In genomic region chr10:101122270-101123084, GRCh38 we compare ENCODE assay signal across 13 cellular contexts. TPM values are rescaled to one million over a fixed set of nuclear protein-coding genes. Genes with fewer than 3 reads are reported as not detected.
DNase-seq lines count a peak whose midpoint lies in the region; ATAC-seq, FAIRE-seq and TF ChIP-seq lines count a peak whose summit lies in the region.
"Had no signal": no experiment of that assay in that cellular context is flagged by ENCODE, and none has a peak within 500 bp of the region (broad histone marks: within the 10 kb centered on the region; RNA-seq: fewer than 3 reads in every experiment).

No MANE protein-coding gene starts in this region.

- no peak overlapping the region for H3K9ac ChIP-seq in mammary epithelial cell (ENCODE audit: insufficient read depth, low read length)

- intact Hi-C loops in mammary epithelial cell (cut with micrococcal nuclease): no loop called here
- intact Hi-C loops in MCF 10A (cut with micrococcal nuclease): no loop called here

- DNase-seq in mammary epithelial cell (no peak), MCF 10A (ENCODE audit: unreplicated experiment) (no peak), bronchial epithelial cell (ENCODE audit: low read depth) (no peak), naive B cell (no peak), type B pancreatic cell (ENCODE audit: extremely low spot score, unreplicated experiment) (no peak), SIG-M5 treated with dmso at 0.1 percent for 504 hours (lab: John Stamatoyannopoulos, UW; ENCODE audit: unreplicated experiment) (no peak), NCI-H2196 treated with DMSO at 0.1 percent for 48 hours (lab: John Stamatoyannopoulos, UW; ENCODE audit: unreplicated experiment) (no peak), pons (ENCODE audit: low spot score) (no peak)
- DNase-seq: sigmoid colon; stimulated activated CD4-positive, alpha-beta T cell treated with anti-CD3 and anti-CD28 coated beads, Interleukin-4, amount 100 ng/mL, for 4 hours had no signal

- H3K4me3 ChIP-seq in mammary epithelial cell (replicated peaks in 1 of 3; ENCODE audit: insufficient read depth in 1 of 3, low read depth in 2 of 3, low read length in 3 of 3) (no peak overlapping the region), bronchial epithelial cell (ENCODE audit: low read depth, low read length) (no peak overlapping the region)

- no peaks in the 10 kb centered on the region for H3K9me3 ChIP-seq in mammary epithelial cell (replicated peaks; ENCODE audit: insufficient read depth, low read length)

- no peak for ATAC-seq in naive B cell (ENCODE audit: low read depth in 2 of 2)

- no peaks in the 10 kb centered on the region for H3K79me2 ChIP-seq in mammary epithelial cell (ENCODE audit: insufficient read depth, low read length)

- in situ Hi-C loops in mammary epithelial cell (cut with MboI; ENCODE audit: low sequenced_read_pairs in 2 of 2): no loop called here

- no peak overlapping the region for H3K27ac ChIP-seq in mammary epithelial cell (ENCODE audit: insufficient read depth, low read depth, low read length)
- H3K27ac ChIP-seq: sigmoid colon had no signal

- H3K4me1 Mint-ChIP-seq in MCF 10A (ENCODE audit: insufficient read depth, unreplicated experiment) (peaks cover 8% of the 10 kb centered on the region), naive B cell (peaks cover 26 to 35% (median 34%) of the 10 kb centered on the region in 3 donors), type B pancreatic cell (ENCODE audit: unreplicated experiment) (peaks cover 12% of the 10 kb centered on the region)

- no peak for TF ChIP-seq CTCF in mammary epithelial cell (conservative IDR thresholded peaks at IDR 0.05 in 1 of 2, IDR thresholded peaks at IDR 0.05 in 1 of 2; ENCODE audit: extremely low read depth in 1 of 2, insufficient read depth in 1 of 2, low read depth in 1 of 2, low read length in 2 of 2)
- TF ChIP-seq CTCF in MCF 10A (IDR thresholded peaks at IDR 0.05; ENCODE audit: unreplicated experiment): no peak
- TF ChIP-seq CTCF in bronchial epithelial cell (IDR thresholded peaks at IDR 0.05; ENCODE audit: insufficient read depth, low read length, severe bottlenecking): no peak
- no peak for TF ChIP-seq CTCF in type B pancreatic cell (conservative IDR thresholded peaks at IDR 0.05)

- H3K27ac Mint-ChIP-seq in MCF 10A (ENCODE audit: low read depth, unreplicated experiment) (no peak overlapping the region), naive B cell (no peak overlapping the region), type B pancreatic cell (no peak overlapping the region)

- H3K4me1 ChIP-seq in mammary epithelial cell (ENCODE audit: insufficient read depth, low read length): peaks cover 26% of the 10 kb centered on the region

- H3K9me3 Mint-ChIP-seq in MCF 10A (ENCODE audit: unreplicated experiment) (no peaks in the 10 kb centered on the region), naive B cell (peaks cover 0 to 3% (median 0%) of the 10 kb centered on the region in 7 donors), type B pancreatic cell (peaks cover 4% of the 10 kb centered on the region)

- peaks cover 33% of the 10 kb centered on the region for H3K27me3 ChIP-seq in mammary epithelial cell (ENCODE audit: insufficient read depth, low read length)
- peaks cover 60% of the 10 kb centered on the region for H3K27me3 ChIP-seq in bronchial epithelial cell (ENCODE audit: control insufficient read depth, insufficient read depth, low read length)

- dilution Hi-C loops in mammary epithelial cell (cut with HindIII; ENCODE audit: low sequenced_read_pairs): no loop called here

- BruUV-seq in mammary epithelial cell (replicated peaks; lab: Mats Ljungman, UMichigan) (no TSS peak), MCF 10A (replicated peaks; lab: Mats Ljungman, UMichigan) (no TSS peak)

- POLR2A ChIA-PET in MCF 10A (lab: Yijun Ruan, JAX): interaction anchor here (0.7 kb wide), 1 partner anchor 83 kb away, joined by 3 read pairs; no protein-coding TSS in a partner anchor

- peak; percentile 43 for FAIRE-seq in bronchial epithelial cell (lab: Jason Lieb, UNC)
- FAIRE-seq: HepG2 had no signal

- H3K27me3 Mint-ChIP-seq in MCF 10A (ENCODE audit: insufficient read depth, unreplicated experiment): peaks cover 62% of the 10 kb centered on the region
- H3K27me3 Mint-ChIP-seq in naive B cell: peaks cover 63 to 91% (median 77%) of the 10 kb centered on the region in 3 donors
- peaks cover 95% of the 10 kb centered on the region for H3K27me3 Mint-ChIP-seq in type B pancreatic cell

- H3K36me3 ChIP-seq in mammary epithelial cell (ENCODE audit: insufficient read depth, low read length): no peaks in the 10 kb centered on the region
- H3K36me3 ChIP-seq in bronchial epithelial cell (ENCODE audit: control insufficient read depth, insufficient read depth, low read length): no peaks in the 10 kb centered on the region
- H3K36me3 ChIP-seq: sigmoid colon had no signal

- H3K36me3 Mint-ChIP-seq in MCF 10A (ENCODE audit: insufficient read depth, unreplicated experiment) (no peaks in the 10 kb centered on the region), naive B cell (peaks cover 0 to 5% of the 10 kb centered on the region in 2 donors), type B pancreatic cell (no peaks in the 10 kb centered on the region)

- H2AFZ ChIP-seq in mammary epithelial cell (ENCODE audit: low read depth, low read length): peak overlapping the region; percentile 57

- H3K4me3 Mint-ChIP-seq in MCF 10A (ENCODE audit: unreplicated experiment) (no peak overlapping the region), naive B cell (peak overlapping the region; percentile 36 to 98 (median 67)), type B pancreatic cell (peak overlapping the region; percentile 50)

- 75% methylated on average over 10 of the region's 16 CpGs for WGBS in mammary epithelial cell (ENCODE audit: low coverage, missing lambda C conversion rate)

- CTCF ChIA-PET in mammary epithelial cell (lab: Charles Lee; ENCODE audit: low non-redundant PET) (interaction anchor here (0.7 kb wide), 1 partner anchor 80 kb away, joined by 3 read pairs; no protein-coding TSS in a partner anchor), MCF 10A (lab: Yijun Ruan, JAX) (interaction anchor here (0.5 to 4.4 kb wide), 4 partner anchors 12 to 67 kb away, joined by 3 to 50 read pairs (median 8); no protein-coding TSS in a partner anchor)

- no peaks in the 10 kb centered on the region for H4K20me1 ChIP-seq in mammary epithelial cell (ENCODE audit: insufficient read depth, low read length)

- H3K4me2 ChIP-seq in mammary epithelial cell (ENCODE audit: insufficient read depth, low read depth, low read length): no peak overlapping the region

RNA-seq across cellular contexts. Expression of gene TLX1, which starts 8.6 kb away (rescaled TPM):
- total RNA-seq in mammary epithelial cell (not detected), MCF 10A (2022) (not detected in 2 replicates), bronchial epithelial cell (not detected in 2 replicates), type B pancreatic cell (ENCODE audit: low replicate concordance) (0.10 and 0.17 TPM in 2 replicates)
- polyA plus RNA-seq in mammary epithelial cell (not detected), naive B cell (ENCODE audit: low read depth in 6 of 6) (not detected)
- polyA minus RNA-seq in mammary epithelial cell: not detected
- total RNA-seq: epithelial cell of proximal tubule, myocyte, sigmoid colon had no signal
